Comparison of ENCODE assay signal across 18 cellular contexts in genomic region chr6:15409301-15410125, GRCh38.
DNase-seq lines count a peak whose midpoint lies in the region; ATAC-seq, FAIRE-seq and TF ChIP-seq lines count a peak whose summit lies in the region.
"Had no signal": no experiment of that assay in that cellular context is flagged by ENCODE, and none has a peak within 500 bp of the region (broad histone marks: within the 10 kb centered on the region; RNA-seq: fewer than 3 reads in every experiment).

No MANE protein-coding gene starts in this region.

- POLR2A ChIA-PET in H1 (lab: Charles Lee; ENCODE audit: partially characterized antibody) = interaction anchor here (1.0 to 2.0 kb wide), 3 partner anchors 9 to 17 kb away, joined by 3 to 5 read pairs (median 4); no protein-coding TSS in a partner anchor

- H2BK120ac ChIP-seq in H1 (replicated peaks; ENCODE audit: low read depth, low read length) = no peak overlapping the region

- H3K27me3 Mint-ChIP-seq in CD4-positive, CD25-positive, alpha-beta regulatory T cell = no peaks in the 10 kb centered on the region

- H3K4me2 ChIP-seq in H1 (ENCODE audit: insufficient read depth in 1 of 2, low read depth in 2 of 2, low read length in 2 of 2) = no peak overlapping the region
- H3K4me2 ChIP-seq: neural progenitor cell had no signal

- H3K4me3 ChIP-seq in CD4-positive, CD25-positive, alpha-beta regulatory T cell (ENCODE audit: low read depth, low read length) = no peak overlapping the region
- no peak overlapping the region for H3K4me3 ChIP-seq in H1 (ENCODE audit: extremely low read depth in 1 of 4, insufficient read depth in 2 of 4, low read depth in 3 of 4, low read length in 4 of 4)
- H3K4me3 ChIP-seq: cardiac muscle cell, lower lobe of right lung, neural progenitor cell, tibial nerve had no signal

- H3K4me1 Mint-ChIP-seq in CD4-positive, CD25-positive, alpha-beta regulatory T cell = peaks cover 22 to 75% (median 47%) of the 10 kb centered on the region in 4 donors

- H4K8ac ChIP-seq in H1 (ENCODE audit: extremely low read depth, insufficient read depth, low read length) = no peak overlapping the region

- H3K14ac ChIP-seq in H1 (ENCODE audit: insufficient read length) = no peak overlapping the region

- no peaks in the 10 kb centered on the region for H3K23me2 ChIP-seq in H1 (ENCODE audit: low read depth, low read length)

- peaks cover 10% of the 10 kb centered on the region for H3K79me1 ChIP-seq in H1 (ENCODE audit: low read depth, low read length)

- H4K5ac ChIP-seq in H1 (ENCODE audit: insufficient read length, low read depth, low read length) = no peak overlapping the region

- no peak for FAIRE-seq in H1 (lab: Jason Lieb, UNC)

- TF ChIP-seq POLR2A in H1 (IDR thresholded peaks at IDR 0.05; ENCODE audit: control extremely low read depth in 1 of 2, low read depth in 2 of 2, low read length in 2 of 2) = no peak

- no peaks in the 10 kb centered on the region for H3K27me3 ChIP-seq in CD4-positive, CD25-positive, alpha-beta regulatory T cell (ENCODE audit: control insufficient read depth, insufficient read depth, low read length)
- H3K27me3 ChIP-seq in H1 (replicated peaks in 1 of 4; ENCODE audit: control insufficient read depth in 3 of 4, extremely low read depth in 1 of 4, insufficient read depth in 3 of 4, low read length in 3 of 4) = no peaks in the 10 kb centered on the region
- H3K27me3 ChIP-seq: cardiac muscle cell, neural progenitor cell, tibial nerve had no signal

- no peak overlapping the region for H2BK5ac ChIP-seq in H1 (ENCODE audit: low read depth, low read length)

- H2BK12ac ChIP-seq in H1 (ENCODE audit: low read depth, low read length) = no peak overlapping the region

- ATAC-seq in CD4-positive, CD25-positive, alpha-beta regulatory T cell (ENCODE audit: low read depth in 2 of 2) = no peak
- ATAC-seq in GM19328 (IDR thresholded peaks at IDR 0.05; ENCODE audit: unreplicated experiment) (no peak), HG03378 (IDR thresholded peaks at IDR 0.05; ENCODE audit: unreplicated experiment) (no peak)
- ATAC-seq: lower lobe of right lung had no signal

- no peak overlapping the region for H2AFZ ChIP-seq in H1 (ENCODE audit: low read length)
- H2AFZ ChIP-seq: neural progenitor cell had no signal

- no peaks in the 10 kb centered on the region for H3K9me3 Mint-ChIP-seq in CD4-positive, CD25-positive, alpha-beta regulatory T cell

- H3K4me3 Mint-ChIP-seq in CD4-positive, CD25-positive, alpha-beta regulatory T cell = peak overlapping the region in 1 of 4 donors; percentile 2
- H3K4me3 Mint-ChIP-seq: neural progenitor cell had no signal

- no peak for TF ChIP-seq EP300 in H1 (IDR thresholded peaks at IDR 0.05; ENCODE audit: borderline replicate concordance in 1 of 2, low read depth in 2 of 2, low read length in 2 of 2)

- H2BK20ac ChIP-seq in H1 (ENCODE audit: low read length) = no peak overlapping the region

- no peak overlapping the region for H2BK15ac ChIP-seq in H1 (ENCODE audit: low read length)

- peaks cover 38 to 50% of the 10 kb centered on the region in 2 experiments for H4K20me1 ChIP-seq in H1 (replicated peaks in 1 of 2; ENCODE audit: control insufficient read depth in 1 of 2, insufficient read depth in 2 of 2, low read length in 2 of 2)

- peak overlapping the region in 2 of 3 donors; percentile 10 to 92 for H3K27ac Mint-ChIP-seq in CD4-positive, CD25-positive, alpha-beta regulatory T cell
- H3K27ac Mint-ChIP-seq: neural progenitor cell had no signal

- no peak overlapping the region for H2AK5ac ChIP-seq in H1 (ENCODE audit: low read depth, low read length)

- 90% methylated on average over 6 of the region's 6 CpGs; no CpG with 5 or more reads in 1 of the 2 experiments for WGBS in H1 (ENCODE audit: extremely low coverage in 1 of 2, insufficient coverage in 1 of 2, insufficient read length in 1 of 2, insufficient replicate concordance in 2 of 2, low coverage in 1 of 2, low lambda C conversion rate in 2 of 2, missing lambda C conversion rate in 1 of 2), 2 experiments

- TF ChIP-seq CTCF in H1 (IDR thresholded peaks at IDR 0.05; ENCODE audit: control extremely low read depth in 1 of 3, insufficient read depth in 1 of 3, low read depth in 1 of 3, low read length in 3 of 3) = no peak

- peak; percentile 14 for DNase-seq in DMS53 (lab: John Stamatoyannopoulos, UW)
- DNase-seq in DMS53 treated with DMSO at 0.1 percent for 48 hours (lab: John Stamatoyannopoulos, UW; ENCODE audit: unreplicated experiment) = no peak
- DNase-seq in CD4-positive, CD25-positive, alpha-beta regulatory T cell = no peak
- peak; percentile 59 for DNase-seq in NCI-H82 treated with DMSO at 0.1 percent for 48 hours (lab: John Stamatoyannopoulos, UW; ENCODE audit: unreplicated experiment)
- DNase-seq in H1 (ENCODE audit: low read depth in 1 of 2, low spot score in 2 of 2) = no peak
- no peak for DNase-seq in NK-92 treated with Interleukin-12 subunit alpha and Interleukin-12 subunit beta, amount 100 ng/mL, for 24 hours (lab: John Stamatoyannopoulos, UW)
- DNase-seq: activated CD4-positive, alpha-beta T cell treated with anti-CD3 and anti-CD28 coated beads, Interleukin-2, amount 50 U/mL, for 4 hours; COR-L47; effector CD8-positive, alpha-beta T cell; lower lobe of right lung; NCI-H1048; NCI-H2227 treated with DMSO at 0.1 percent for 48 hours; stimulated activated CD4-positive, alpha-beta T cell treated with anti-CD3 and anti-CD28 coated beads, Interleukin-1b, Interleukin-23, amount 100 ng/mL, for 48 hours had no signal

- no peak overlapping the region for H4K91ac ChIP-seq in H1 (replicated peaks; ENCODE audit: insufficient read length, low read length)

- H3K79me2 ChIP-seq in H1 (ENCODE audit: control insufficient read depth in 1 of 2, insufficient read depth in 2 of 2, low read length in 2 of 2) = peaks cover 45 to 100% of the 10 kb centered on the region in 2 experiments

- H3K18ac ChIP-seq in H1 (ENCODE audit: extremely low read depth, low read length) = no peak overlapping the region

- no peak overlapping the region for H3K27ac ChIP-seq in CD4-positive, CD25-positive, alpha-beta regulatory T cell (ENCODE audit: insufficient read depth, low read length, poor library complexity, severe bottlenecking)
- no peak overlapping the region for H3K27ac ChIP-seq in H1 (ENCODE audit: low read depth, low read length)
- H3K27ac ChIP-seq: cardiac muscle cell, lower lobe of right lung, neural progenitor cell, tibial nerve had no signal

- no peak overlapping the region for H3K23ac ChIP-seq in H1 (ENCODE audit: insufficient read length)

- H3K4me1 ChIP-seq in CD4-positive, CD25-positive, alpha-beta regulatory T cell (ENCODE audit: control insufficient read depth, insufficient read depth, low read length, poor library complexity, severe bottlenecking) = peaks cover 18% of the 10 kb centered on the region
- H3K4me1 ChIP-seq in H1 (replicated peaks in 1 of 4; ENCODE audit: control insufficient read depth in 3 of 4, insufficient read depth in 4 of 4, low read length in 3 of 4) = peaks cover 1 to 21% (median 11%) of the 10 kb centered on the region in 4 experiments; a peak in 6 of 7 replicates

- CTCF ChIA-PET in H1 (lab: Charles Lee; ENCODE audit: partially characterized antibody) = interaction anchor here (4.4 kb wide), 1 partner anchor 19 kb away, joined by 16 read pairs; no protein-coding TSS in a partner anchor

- H3K36me3 Mint-ChIP-seq in CD4-positive, CD25-positive, alpha-beta regulatory T cell = peaks cover 32% of the 10 kb centered on the region

- no peak overlapping the region for H3K56ac ChIP-seq in H1 (replicated peaks; ENCODE audit: insufficient read length, low read depth, low read length)

- no peak overlapping the region; a peak in 1 of 7 replicates for H3K9ac ChIP-seq in H1 (replicated peaks in 1 of 4; ENCODE audit: extremely low read depth in 1 of 4, low read depth in 3 of 4, low read length in 3 of 4)
- H3K9ac ChIP-seq: neural progenitor cell had no signal

- no peak overlapping the region for H3K4ac ChIP-seq in H1 (replicated peaks; ENCODE audit: insufficient read length, low read depth, low read length)

- no peaks in the 10 kb centered on the region for H3K9me3 ChIP-seq in CD4-positive, CD25-positive, alpha-beta regulatory T cell (ENCODE audit: control insufficient read depth in 2 of 2, low read length in 2 of 2)
- H3K9me3 ChIP-seq in H1 (ENCODE audit: insufficient read depth in 2 of 2, low read depth in 1 of 2, low read length in 1 of 2) = peaks cover 0 to 4% of the 10 kb centered on the region in 2 experiments; a peak in 1 of 4 replicates
- H3K9me3 ChIP-seq: lower lobe of right lung, tibial nerve had no signal

- no peaks in the 10 kb centered on the region for H3K36me3 ChIP-seq in CD4-positive, CD25-positive, alpha-beta regulatory T cell (ENCODE audit: control insufficient read depth, insufficient read depth, low read length)
- peaks cover 0 to 38% (median 8%) of the 10 kb centered on the region in 4 experiments; a peak in 4 of 8 replicates for H3K36me3 ChIP-seq in H1 (ENCODE audit: control insufficient read depth in 2 of 4, insufficient read depth in 4 of 4, low read length in 3 of 4)
- H3K36me3 ChIP-seq: cardiac muscle cell, lower lobe of right lung, neural progenitor cell, tibial nerve had no signal

- TF ChIP-seq RAD21 in H1 (IDR thresholded peaks at IDR 0.05 in 1 of 2, conservative IDR thresholded peaks at IDR 0.05 in 1 of 2; ENCODE audit: low read depth in 2 of 2, low read length in 2 of 2) = no peak

Comparison
In these comparisons a context has a peak if more than half of its experiments do, and no peak if none do; other contexts are left out.
1. DNase-seq: peak in DMS53 (single experiment) and NCI-H82 treated with DMSO at 0.1 percent for 48 hours (single experiment); none in DMS53 treated with DMSO at 0.1 percent for 48 hours (single experiment), CD4-positive, CD25-positive, alpha-beta regulatory T cell (0 of 3), H1 (0 of 2) and NK-92 treated with Interleukin-12 subunit alpha and Interleukin-12 subunit beta, amount 100 ng/mL, for 24 hours (single experiment).